8 cellular contexts compared by ENCODE assay signal in the genomic region with DNA sequence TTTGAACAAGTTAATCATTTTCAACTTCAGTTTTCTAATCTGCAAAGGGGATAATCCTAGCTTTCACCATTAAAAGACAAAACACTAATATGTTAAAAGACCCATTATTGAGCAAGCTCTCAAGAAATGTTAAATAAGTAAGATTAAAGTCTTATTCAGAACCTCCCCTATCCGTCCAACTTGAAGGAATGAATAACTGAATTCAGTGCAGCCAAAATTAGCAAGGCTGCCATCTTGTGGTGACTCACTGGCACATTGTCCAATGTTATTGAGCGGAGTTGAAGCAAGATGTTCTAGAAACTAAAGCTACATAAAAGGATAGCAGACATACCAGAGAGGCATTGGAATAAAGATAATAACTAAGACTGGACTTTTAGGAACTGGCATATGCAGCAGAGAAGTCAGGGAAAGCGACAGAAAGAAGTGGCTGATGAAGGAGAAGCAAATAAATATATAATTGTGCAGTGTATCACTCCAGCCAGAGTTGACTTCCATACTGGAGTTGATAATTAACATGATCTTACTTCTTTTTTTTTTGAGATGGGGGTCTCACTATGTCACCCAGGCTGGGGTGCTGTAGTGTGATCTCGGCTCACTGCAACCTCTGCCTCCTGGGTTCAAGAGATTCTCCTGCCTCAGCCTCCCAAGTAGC. TPM values are rescaled to one million over a fixed set of nuclear protein-coding genes. Genes with fewer than 3 reads are reported as not detected.
DNase-seq lines count a peak whose midpoint lies in the region; ATAC-seq, FAIRE-seq and TF ChIP-seq lines count a peak whose summit lies in the region.

No MANE protein-coding gene starts in this region.

- DNase-seq in DMS79 treated with DMSO at 0.1 percent for 48 hours (lab: John Stamatoyannopoulos, UW), result peak; percentile 28
- DNase-seq in Jurkat, Clone E6-1 (ENCODE audit: low read depth, low spot score), result peak; percentile 66
- DNase-seq in RCC 7860 (ENCODE audit: low spot score), result peak; percentile 19
- DNase-seq in activated naive CD4-positive, alpha-beta T cell treated with anti-CD3 and anti-CD28 coated beads, Interleukin-2, amount 50 U/mL, for 72 hours (ENCODE audit: low spot score in 2 of 2), result peak in 1 of 2 donors; percentile 35
- DNase-seq in heart left ventricle, result peak in 3 of 5 donors; percentile 41 to 55 (median 46)
- peak; percentile 69 for DNase-seq in sciatic nerve (ENCODE audit: low spot score)

- H3K36me3 ChIP-seq in heart left ventricle, result no peaks in the 10 kb centered on the region

- H3K9me3 ChIP-seq in heart left ventricle, result no peaks in the 10 kb centered on the region

- H3K27ac ChIP-seq in heart left ventricle, result no peak overlapping the region

- no peak for TF ChIP-seq POLR2A in heart left ventricle (IDR thresholded peaks at IDR 0.05)

- no peaks in the 10 kb centered on the region for H3K36me3 Mint-ChIP-seq in activated naive CD4-positive, alpha-beta T cell treated with anti-CD3 and anti-CD28 coated beads, Interleukin-2, amount 50 U/mL, for 72 hours

- peak; percentile 73 for FAIRE-seq in RCC 7860 (lab: Jason Lieb, UNC)

- peak; percentile 34 to 69 for ATAC-seq in activated naive CD4-positive, alpha-beta T cell treated with anti-CD3 and anti-CD28 coated beads, Interleukin-2, amount 50 U/mL, for 72 hours
- ATAC-seq in heart left ventricle, result peak in 1 of 4 donors; percentile 26
- ATAC-seq in sciatic nerve, result peak; percentile 65
- ATAC-seq in HG02973 (IDR thresholded peaks at IDR 0.05; ENCODE audit: unreplicated experiment), result no peak
- no peak for ATAC-seq in GM19455 (IDR thresholded peaks at IDR 0.05; ENCODE audit: unreplicated experiment)

- WGBS in heart left ventricle, 4 donors, result 37 to 57% (median 42%) methylated on average over 4 of the region's 4 CpGs

- H3K4me1 ChIP-seq in heart left ventricle, result peaks cover 3 to 55% (median 21%) of the 10 kb centered on the region in 12 donors

- intact Hi-C loops in heart left ventricle (cut with DNase I) (loop anchor here in 7 of 10 donors (5.0 to 10.0 kb wide), 6 partner anchors 58 to 215 kb away; partner anchors contain the start of gene MYCL (in 1 of the 7)), sciatic nerve (cut with DNase I) (no loop called here)

- no peaks in the 10 kb centered on the region for H3K27me3 ChIP-seq in heart left ventricle

- H3K9me3 Mint-ChIP-seq in activated naive CD4-positive, alpha-beta T cell treated with anti-CD3 and anti-CD28 coated beads, Interleukin-2, amount 50 U/mL, for 72 hours, result no peaks in the 10 kb centered on the region

- peak; percentile 48 to 81 (median 65) for TF ChIP-seq CTCF in heart left ventricle (IDR thresholded peaks at IDR 0.05)

- H3K4me3 ChIP-seq in Jurkat, Clone E6-1 (ENCODE audit: low read length), result no peak overlapping the region
- no peak overlapping the region for H3K4me3 ChIP-seq in heart left ventricle

- H3K27ac Mint-ChIP-seq in activated naive CD4-positive, alpha-beta T cell treated with anti-CD3 and anti-CD28 coated beads, Interleukin-2, amount 50 U/mL, for 72 hours, result no peak overlapping the region

RNA-seq across cellular contexts. Expression of gene CAP1, which starts 8.2 kb away (rescaled TPM):
- polyA plus RNA-seq in Jurkat, Clone E6-1 (2012; ENCODE audit: insufficient read depth, insufficient read length), result 282 TPM
- total RNA-seq in activated naive CD4-positive, alpha-beta T cell treated with anti-CD3 and anti-CD28 coated beads, Interleukin-2, amount 50 U/mL, for 72 hours, result 100 to 1,000 TPM; 578 to 634 TPM
- 100 to 1,000 TPM in 3 of 9 donors, 10 to 100 TPM in 6; 52.1 to 249 (median 69.9) TPM for total RNA-seq in heart left ventricle
- polyA plus RNA-seq in heart left ventricle, result 100 to 1,000 TPM in 1 of 2 donors, 10 to 100 TPM in 1; 23.8 to 118 TPM
- 359 TPM for total RNA-seq in sciatic nerve

Comparison
In these comparisons a context has a peak if more than half of its experiments do, and no peak if none do; other contexts are left out.
1. ATAC-seq: peak in activated naive CD4-positive, alpha-beta T cell treated with anti-CD3 and anti-CD28 coated beads, Interleukin-2, amount 50 U/mL, for 72 hours (2 of 2) and sciatic nerve (single experiment); none in HG02973 (single experiment) and GM19455 (single experiment).